Comparison of ENCODE assay signal across 1 cellular context in the genomic region with DNA sequence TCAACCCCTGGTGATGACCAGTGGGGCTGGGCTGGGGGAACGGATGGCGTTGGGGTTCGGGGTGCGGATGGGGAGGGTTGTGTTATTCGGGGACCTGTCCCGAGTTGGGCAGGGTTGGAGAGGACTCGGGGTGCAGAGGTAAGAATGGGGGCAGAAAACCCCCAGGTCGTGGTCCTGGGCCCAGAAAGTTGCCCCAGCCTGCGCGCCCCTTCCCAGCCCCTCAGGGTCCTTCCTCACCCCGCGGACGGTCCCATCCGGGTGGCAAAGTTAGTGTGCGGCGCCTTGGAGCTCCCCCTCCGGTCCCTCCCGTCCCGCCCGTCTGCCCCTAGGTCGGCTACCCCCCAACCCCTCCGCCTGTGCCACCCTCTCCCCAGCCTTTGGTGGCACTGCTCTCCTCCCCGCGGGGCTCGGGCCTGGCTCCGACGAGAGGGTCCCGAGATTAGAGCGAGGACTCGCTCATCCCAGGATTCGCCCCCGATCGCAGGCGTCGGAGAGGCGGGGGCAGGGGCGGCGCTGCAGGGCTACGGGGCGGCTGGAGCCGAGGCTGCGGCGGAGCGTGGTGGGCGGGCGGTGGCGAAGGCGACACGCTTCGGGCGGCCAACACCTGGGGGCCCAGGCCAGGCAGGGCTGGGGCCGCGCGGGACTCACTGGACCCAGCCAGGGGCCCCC.
TF ChIP-seq lines count a peak whose summit lies in the region.

No MANE protein-coding gene starts in this region.

TF ChIP-seq in neural cell, 6 proteins besides CTCF, POLR2A, EP300 and RAD21 (continued from another document):
- TF ChIP-seq, protein P1, sequence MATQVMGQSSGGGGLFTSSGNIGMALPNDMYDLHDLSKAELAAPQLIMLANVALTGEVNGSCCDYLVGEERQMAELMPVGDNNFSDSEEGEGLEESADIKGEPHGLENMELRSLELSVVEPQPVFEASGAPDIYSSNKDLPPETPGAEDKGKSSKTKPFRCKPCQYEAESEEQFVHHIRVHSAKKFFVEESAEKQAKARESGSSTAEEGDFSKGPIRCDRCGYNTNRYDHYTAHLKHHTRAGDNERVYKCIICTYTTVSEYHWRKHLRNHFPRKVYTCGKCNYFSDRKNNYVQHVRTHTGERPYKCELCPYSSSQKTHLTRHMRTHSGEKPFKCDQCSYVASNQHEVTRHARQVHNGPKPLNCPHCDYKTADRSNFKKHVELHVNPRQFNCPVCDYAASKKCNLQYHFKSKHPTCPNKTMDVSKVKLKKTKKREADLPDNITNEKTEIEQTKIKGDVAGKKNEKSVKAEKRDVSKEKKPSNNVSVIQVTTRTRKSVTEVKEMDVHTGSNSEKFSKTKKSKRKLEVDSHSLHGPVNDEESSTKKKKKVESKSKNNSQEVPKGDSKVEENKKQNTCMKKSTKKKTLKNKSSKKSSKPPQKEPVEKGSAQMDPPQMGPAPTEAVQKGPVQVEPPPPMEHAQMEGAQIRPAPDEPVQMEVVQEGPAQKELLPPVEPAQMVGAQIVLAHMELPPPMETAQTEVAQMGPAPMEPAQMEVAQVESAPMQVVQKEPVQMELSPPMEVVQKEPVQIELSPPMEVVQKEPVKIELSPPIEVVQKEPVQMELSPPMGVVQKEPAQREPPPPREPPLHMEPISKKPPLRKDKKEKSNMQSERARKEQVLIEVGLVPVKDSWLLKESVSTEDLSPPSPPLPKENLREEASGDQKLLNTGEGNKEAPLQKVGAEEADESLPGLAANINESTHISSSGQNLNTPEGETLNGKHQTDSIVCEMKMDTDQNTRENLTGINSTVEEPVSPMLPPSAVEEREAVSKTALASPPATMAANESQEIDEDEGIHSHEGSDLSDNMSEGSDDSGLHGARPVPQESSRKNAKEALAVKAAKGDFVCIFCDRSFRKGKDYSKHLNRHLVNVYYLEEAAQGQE (IDR thresholded peaks at IDR 0.05; ENCODE audit: borderline replicate concordance): no peak
- TF ChIP-seq POLR2AphosphoS5 (IDR thresholded peaks at IDR 0.05): no peak
TF ChIP-seq in neural cell: peak in this region for 0.
